In genomic region chr3:155233213-155233612, GRCh38 we compare ENCODE assay signal across 1 cellular context.
TF ChIP-seq lines count a peak whose summit lies in the region.

No MANE protein-coding gene starts in this region.

TF ChIP-seq in HCT116, 20 proteins besides CTCF, POLR2A, EP300 and RAD21 (continued from another document):
- TF ChIP-seq ZBTB33 (IDR thresholded peaks at IDR 0.05; ENCODE audit: extremely low read depth, insufficient replicate concordance, low read length) = no peak
- no peak for TF ChIP-seq EGR1 (IDR thresholded peaks at IDR 0.05; ENCODE audit: low read depth)
TF ChIP-seq in HCT116: peak in this region for 0.
